ENCODE assay signal across 23 cellular contexts in genomic region chr5:63293317-63293716, GRCh38.
A peak's percentile ranks its signal among the peaks of the same experiment; 100 is the strongest.
DNase-seq lines count a peak whose midpoint lies in the region; ATAC-seq, FAIRE-seq and TF ChIP-seq lines count a peak whose summit lies in the region.
"Had no signal": no experiment of that assay in that cellular context is flagged by ENCODE, and none has a peak within 500 bp of the region (broad histone marks: within the 10 kb centered on the region; RNA-seq: fewer than 3 reads in every experiment).

No MANE protein-coding gene starts in this region.

- H3K4me2 ChIP-seq in HepG2 (ENCODE audit: low read depth, low read length) (no peak overlapping the region), IMR-90 (ENCODE audit: low read depth, low read length) (no peak overlapping the region)
- H3K4me2 ChIP-seq: BLaER1 had no signal

- H2BK5ac ChIP-seq in IMR-90 (ENCODE audit: low read depth, low read length, poor library complexity, severe bottlenecking): no peak overlapping the region

- H3K14ac ChIP-seq in IMR-90 (replicated peaks; ENCODE audit: low read depth, low read length): no peak overlapping the region

- H2AFZ ChIP-seq in HepG2 (ENCODE audit: low read length) (no peak overlapping the region), IMR-90 (replicated peaks; ENCODE audit: low read length, poor library complexity) (no peak overlapping the region)

- no peak for DNase-seq in HepG2 (ENCODE audit: low spot score)
- no peak for DNase-seq in right lobe of liver
- DNase-seq in IMR-90: no peak
- DNase-seq in ecto neural progenitor cell (ENCODE audit: low spot score): no peak
- DNase-seq: ACHN; BE2C; C1 segment of cervical spinal cord; CD4-positive, alpha-beta memory T cell; CD4-positive, CD25-positive, alpha-beta regulatory T cell; CD8-positive, alpha-beta memory T cell; COR-L47; DMS 273 treated with DMSO at 0.1 percent for 48 hours; DMS153; DMS53; DMS79; DND-41; EL; GDM1 had no signal

- H4K5ac ChIP-seq in IMR-90 (ENCODE audit: low read depth, low read length): no peak overlapping the region

- H3K18ac ChIP-seq in IMR-90 (ENCODE audit: low read depth, low read length): no peak overlapping the region

- no peak overlapping the region for H3K9ac ChIP-seq in HepG2 (ENCODE audit: insufficient read depth, low read depth, low read length)
- no peak overlapping the region for H3K9ac ChIP-seq in IMR-90 (ENCODE audit: low read depth, low read length)
- H3K9ac ChIP-seq: BLaER1 had no signal

- TF ChIP-seq CTCF in HepG2 (CRISPR knock-in tag; IDR thresholded peaks at IDR 0.05): no peak
- no peak for TF ChIP-seq CTCF in right lobe of liver (IDR thresholded peaks at IDR 0.05)
- no peak for TF ChIP-seq CTCF in IMR-90 (conservative IDR thresholded peaks at IDR 0.05; ENCODE audit: low read depth, low read length)

- TF ChIP-seq RAD21 in HepG2 (CRISPR knock-in tag; IDR thresholded peaks at IDR 0.05) (no peak), IMR-90 (IDR thresholded peaks at IDR 0.05; ENCODE audit: low read length) (no peak)

- H3K4ac ChIP-seq in IMR-90 (ENCODE audit: low read depth, low read length): no peak overlapping the region

- CTCF ChIA-PET in HepG2 (lab: Yijun Ruan, JAX; ENCODE audit: low intra/inter-chr PET ratio, low total read pairs) (no interaction called here), IMR-90 (lab: Yijun Ruan, JAX) (no interaction called here)

- H3K4me1 ChIP-seq in HepG2 (ENCODE audit: insufficient read depth, low read length) (no peaks in the 10 kb centered on the region), right lobe of liver (no peaks in the 10 kb centered on the region), IMR-90 (ENCODE audit: control insufficient read depth, insufficient read depth, low read length) (no peaks in the 10 kb centered on the region)
- H3K4me1 ChIP-seq: BE2C, BLaER1 had no signal

- no peak overlapping the region for H2BK120ac ChIP-seq in IMR-90 (ENCODE audit: low read depth, low read length)

- 2% methylated on average over 1 of the region's 1 CpG for WGBS in HepG2 (ENCODE audit: low lambda C conversion rate)
- WGBS in right lobe of liver (ENCODE audit: insufficient coverage, low coverage, low lambda C conversion rate, missing lambda C conversion rate): 65% methylated on average over 1 of the region's 1 CpG
- no CpG with 5 or more reads among the region's 1 CpG for WGBS in IMR-90 (ENCODE audit: extremely low coverage in 2 of 2, insufficient read length in 1 of 2), 2 experiments

- H2AK5ac ChIP-seq in IMR-90 (ENCODE audit: low read depth, low read length): no peak overlapping the region

- H4K91ac ChIP-seq in IMR-90 (ENCODE audit: insufficient read depth, low read depth, low read length): no peak overlapping the region

- BruUV-seq in HepG2 (replicated peaks; lab: Mats Ljungman, UMichigan): no TSS peak
- no TSS peak for BruUV-seq in IMR-90 (replicated peaks; lab: Mats Ljungman, UMichigan)

- TF ChIP-seq EP300 in HepG2 (IDR thresholded peaks at IDR 0.05; ENCODE audit: low read depth in 2 of 2, low read length in 2 of 2) (no peak), HepG2 (CRISPR knock-in tag; IDR thresholded peaks at IDR 0.05; ENCODE audit: borderline replicate concordance) (no peak)

- no peak overlapping the region for H2BK15ac ChIP-seq in IMR-90 (ENCODE audit: low read depth, low read length)

- H4K20me1 ChIP-seq in HepG2 (ENCODE audit: insufficient read depth, low read length) (no peaks in the 10 kb centered on the region), IMR-90 (ENCODE audit: insufficient read depth, low read length) (no peaks in the 10 kb centered on the region)
- H4K20me1 ChIP-seq: BLaER1 had no signal

- H3K27ac ChIP-seq in HepG2 (ENCODE audit: extremely low read length, insufficient read depth, low read length) (no peak overlapping the region), right lobe of liver (no peak overlapping the region), IMR-90 (ENCODE audit: insufficient read depth, low read length) (no peak overlapping the region)
- H3K27ac ChIP-seq: 22Rv1, BLaER1 had no signal

- FAIRE-seq in HepG2 (lab: Jason Lieb, UNC): no peak
- FAIRE-seq: GM12878, GM19239 had no signal

- intact Hi-C loops in HepG2 (cut with micrococcal nuclease; ENCODE audit: unreplicated experiment) (no loop called here), right lobe of liver (cut with DNase I) (no loop called here), IMR-90 (cut with micrococcal nuclease) (no loop called here)

- H3K9me3 ChIP-seq in HepG2 (ENCODE audit: low read length): 0 out of 2 replicates have a peak, but pooled peaks cover 9% of the 10 kb centered on the region
- H3K9me3 ChIP-seq in right lobe of liver: no peaks in the 10 kb centered on the region
- no peaks in the 10 kb centered on the region; the same call in 1 of the 2 replicates for H3K9me3 ChIP-seq in IMR-90 (ENCODE audit: control insufficient read depth, insufficient read depth, low read length)
- H3K9me3 ChIP-seq: BE2C, BLaER1 had no signal

- H3K79me2 ChIP-seq in HepG2 (ENCODE audit: insufficient read depth, low read length): no peaks in the 10 kb centered on the region

- H3K27me3 ChIP-seq in HepG2 (ENCODE audit: control insufficient read depth in 1 of 2, insufficient read depth in 2 of 2, low read length in 2 of 2) (no peaks in the 10 kb centered on the region), right lobe of liver (no peaks in the 10 kb centered on the region), IMR-90 (ENCODE audit: control insufficient read depth, insufficient read depth, low read length) (no peaks in the 10 kb centered on the region)
- H3K27me3 ChIP-seq: BE2C, BLaER1 had no signal

- in situ Hi-C loops in HepG2 (cut with HindIII; ENCODE audit: extremely low pct_ligation_motif_present, low pct_unique_long_range_greater_than_20kb): no loop called here
- in situ Hi-C loops in IMR-90 (cut with MboI; ENCODE audit: low sequenced_read_pairs): no loop called here

- H3K56ac ChIP-seq in IMR-90 (ENCODE audit: extremely low read depth, insufficient read depth, low read length): no peak overlapping the region

- ATAC-seq in HepG2: no peak
- no peak for ATAC-seq in right lobe of liver
- ATAC-seq in IMR-90 (ENCODE audit: low read depth): no peak
- no peak for ATAC-seq in HG03108 (IDR thresholded peaks at IDR 0.05; ENCODE audit: unreplicated experiment)
- ATAC-seq: GM12878 had no signal

- no peak overlapping the region for H2AK9ac ChIP-seq in IMR-90 (replicated peaks; ENCODE audit: low read depth, low read length, poor library complexity)

- H3K4me3 ChIP-seq in HepG2 (replicated peaks in 1 of 3; ENCODE audit: insufficient read depth in 1 of 3, low read depth in 2 of 3, low read length in 3 of 3) (no peak overlapping the region), right lobe of liver (no peak overlapping the region), IMR-90 (ENCODE audit: insufficient read depth, low read depth, low read length) (no peak overlapping the region)
- H3K4me3 ChIP-seq: BLaER1, GM12878 had no signal

- H3K36me3 ChIP-seq in HepG2 (replicated peaks in 1 of 2; ENCODE audit: control insufficient read depth in 1 of 2, insufficient read depth in 2 of 2, low read length in 2 of 2) (no peaks in the 10 kb centered on the region), right lobe of liver (no peaks in the 10 kb centered on the region), IMR-90 (ENCODE audit: control insufficient read depth, insufficient read depth, low read length) (no peaks in the 10 kb centered on the region)
- H3K36me3 ChIP-seq: BE2C, BLaER1 had no signal

- dilution Hi-C loops in IMR-90 (cut with HindIII; ENCODE audit: low sequenced_read_pairs, unreplicated experiment): no loop called here

- no peak overlapping the region for H2BK20ac ChIP-seq in IMR-90 (ENCODE audit: low read depth, low read length)

- H4K8ac ChIP-seq in IMR-90 (ENCODE audit: low read depth in 2 of 2, low read length in 2 of 2): no peak overlapping the region

- no peak for TF ChIP-seq POLR2A in HepG2 (IDR thresholded peaks at IDR 0.05; ENCODE audit: insufficient read depth in 1 of 2, low read depth in 2 of 2, low read length in 2 of 2)
- no peak for TF ChIP-seq POLR2A in right lobe of liver (IDR thresholded peaks at IDR 0.05)
- no peak for TF ChIP-seq POLR2A in IMR-90 (IDR thresholded peaks at IDR 0.05; ENCODE audit: low read depth, low read length)

- no peaks in the 10 kb centered on the region for H3K9me1 ChIP-seq in IMR-90 (ENCODE audit: insufficient read depth, low read length)

- no peak overlapping the region for H3K23ac ChIP-seq in IMR-90 (ENCODE audit: low read depth, low read length)

- POLR2A ChIA-PET in HepG2 (lab: Yijun Ruan, JAX) (no interaction called here), IMR-90 (lab: Charles Lee; ENCODE audit: unreplicated experiment) (no interaction called here)

- H3K79me1 ChIP-seq in IMR-90 (ENCODE audit: low read depth in 1 of 2, low read length in 2 of 2): no peaks in the 10 kb centered on the region

TF ChIP-seq in HepG2, 621 proteins besides CTCF, POLR2A, EP300 and RAD21:
- no peak for TF ChIP-seq ZNF773 (CRISPR knock-in tag; IDR thresholded peaks at IDR 0.05; ENCODE audit: borderline replicate concordance)
- peak; percentile 60 to 63 for TF ChIP-seq MAFK (conservative IDR thresholded peaks at IDR 0.05 in 1 of 2, IDR thresholded peaks at IDR 0.05 in 1 of 2; ENCODE audit: low read length in 2 of 2)
- TF ChIP-seq MAFF (IDR thresholded peaks at IDR 0.05; ENCODE audit: low read depth, low read length): peak; percentile 57

TF ChIP-seq in IMR-90, 13 proteins besides CTCF, POLR2A, EP300 and RAD21:
- TF ChIP-seq MAFK (IDR thresholded peaks at IDR 0.05; ENCODE audit: low read depth, low read length) (peak; percentile 29; the same call in 1 of the 2 replicates), SMC3 (IDR thresholded peaks at IDR 0.05; ENCODE audit: low read depth, low read length) (no peak)
